Comparison of ENCODE assay signal across 8 cellular contexts in genomic region chr14:94080606-94081385, GRCh38. TPM values are rescaled to one million over a fixed set of nuclear protein-coding genes. Genes with fewer than 3 reads are reported as not detected.
DNase-seq lines count a peak whose midpoint lies in the region; FAIRE-seq and TF ChIP-seq lines count a peak whose summit lies in the region.

Gene DDX24, minus strand, starts transcription at chr14:94081202. Its CDS starts 1,460 bp downstream, at chr14:94079742.
Gene IFI27L1, plus strand, starts transcription at chr14:94081310. Its CDS starts 15,628 bp downstream, at chr14:94096938.

- peaks cover 9% of the 10 kb centered on the region for H3K36me3 ChIP-seq in neutrophil

- H3K4me3 Mint-ChIP-seq in activated naive CD4-positive, alpha-beta T cell treated with anti-CD3 and anti-CD28 coated beads for 36 hours, result peak within 1 kb of the TSS; percentile 98

- intact Hi-C loops in activated naive CD4-positive, alpha-beta T cell treated with anti-CD3 and anti-CD28 coated beads for 36 hours (cut with micrococcal nuclease), result loop anchor here (1.0 to 5.0 kb wide), 9 partner anchors 7 to 1077 kb away; partner anchors contain the start of genes DICER1, IFI27L2 and OTUB2

- DNase-seq in GF-D8 (lab: John Stamatoyannopoulos, UW) (peak; percentile 54), HEK293T (ENCODE audit: extremely low spot score) (peak; percentile 96), MV-4-11 (lab: John Stamatoyannopoulos, UW) (peak; percentile 96), SK-MEL-5 (ENCODE audit: low read depth, low spot score) (peak; percentile 91), frontal cortex (ENCODE audit: low spot score in 2 of 2) (peak; percentile 89 to 95), substantia nigra (lab: John Stamatoyannopoulos, UW) (peak; percentile 31 to 97 (median 92))
- DNase-seq in activated naive CD4-positive, alpha-beta T cell treated with anti-CD3 and anti-CD28 coated beads for 36 hours, result peak; percentile 98

- H3K9me3 Mint-ChIP-seq in activated naive CD4-positive, alpha-beta T cell treated with anti-CD3 and anti-CD28 coated beads for 36 hours, result no peaks in the 10 kb centered on the region

- FAIRE-seq in frontal cortex (lab: Jason Lieb, UNC), result no peak

- peaks cover 39% of the 10 kb centered on the region for H3K36me3 Mint-ChIP-seq in activated naive CD4-positive, alpha-beta T cell treated with anti-CD3 and anti-CD28 coated beads for 36 hours (ENCODE audit: low read depth)

- peak within 1 kb of the TSS; percentile 74 for H3K27ac ChIP-seq in neutrophil
- peak within 1 kb of the TSS; percentile 82 for H3K27ac ChIP-seq in substantia nigra (ENCODE audit: low read depth, low read length, poor library complexity, severe bottlenecking)

- CTCF ChIA-PET in HEK293T (lab: Yijun Ruan, JAX), result interaction anchor here (1.9 kb wide), 1 partner anchor 56 kb away, joined by 6 read pairs; no protein-coding TSS in a partner anchor
- CTCF ChIA-PET in activated naive CD4-positive, alpha-beta T cell treated with anti-CD3 and anti-CD28 coated beads for 36 hours (lab: Charles Lee), result interaction anchor here (0.6 to 3.5 kb wide), 7 partner anchors 45 to 404 kb away, joined by 3 to 14 read pairs (median 3); no protein-coding TSS in a partner anchor

- H3K4me3 ChIP-seq in neutrophil (ENCODE audit: low read depth in 1 of 2, low read length in 1 of 2), result peak within 1 kb of the TSS; percentile 77 to 95

- peak within 1 kb of the TSS; percentile 98 for H3K27ac Mint-ChIP-seq in activated naive CD4-positive, alpha-beta T cell treated with anti-CD3 and anti-CD28 coated beads for 36 hours

- H3K9me3 ChIP-seq in neutrophil, result no peaks in the 10 kb centered on the region

- H3K27me3 Mint-ChIP-seq in activated naive CD4-positive, alpha-beta T cell treated with anti-CD3 and anti-CD28 coated beads for 36 hours (ENCODE audit: low read depth), result no peaks in the 10 kb centered on the region

- TF ChIP-seq CTCF in neutrophil (IDR thresholded peaks at IDR 0.05), result no peak

- POLR2A ChIA-PET in HEK293T (lab: Yijun Ruan, JAX), result interaction anchor here (0.6 to 2.3 kb wide), 10 partner anchors 10 to 120 kb away, joined by 3 to 13 read pairs (median 4); partner anchors contain the start of genes IFI27L2, OTUB2 and PPP4R4

- H3K4me1 ChIP-seq in neutrophil (ENCODE audit: control insufficient read depth in 1 of 2, insufficient read depth in 1 of 2, low read depth in 1 of 2, low read length in 1 of 2), result peaks cover 22 to 26% of the 10 kb centered on the region in 2 experiments

- in situ Hi-C loops in SK-MEL-5 (cut with HindIII; ENCODE audit: low pct_unique_long_range_greater_than_20kb, low sequenced_read_pairs), result no loop called here

- H3K27me3 ChIP-seq in neutrophil, result no peaks in the 10 kb centered on the region

- H3K4me1 Mint-ChIP-seq in activated naive CD4-positive, alpha-beta T cell treated with anti-CD3 and anti-CD28 coated beads for 36 hours (ENCODE audit: low read depth), result peaks cover 43% of the 10 kb centered on the region

TF ChIP-seq in HEK293T, 16 proteins besides CTCF, POLR2A, EP300 and RAD21:
- TF ChIP-seq PKNOX1 (IDR thresholded peaks at IDR 0.05) (peak; percentile 14; the same call in 1 of the 2 replicates), L3MBTL2 (conservative IDR thresholded peaks at IDR 0.05) (peak; percentile 89), SUZ12 (IDR thresholded peaks at IDR 0.05) (no peak)

RNA-seq across cellular contexts. Expression of gene DDX24, which starts in this region (rescaled TPM):
- 235 and 237 TPM in 2 replicates for total RNA-seq in SK-MEL-5 (2014; rRNA removed; shearing (Covaris generic))
- 168 and 212 TPM in 2 replicates for polyA plus RNA-seq in SK-MEL-5 (2015; cell fraction: cytosol; rRNA removed)
- 172 and 176 TPM in 2 replicates for polyA plus RNA-seq in SK-MEL-5 (2015; cell fraction: nucleus; rRNA removed)
- total RNA-seq in activated naive CD4-positive, alpha-beta T cell treated with anti-CD3 and anti-CD28 coated beads for 36 hours, result 100 to 1,000 TPM; 190 to 200 TPM
- total RNA-seq in frontal cortex, result 112 TPM

RNA-seq across cellular contexts. Expression of gene IFI27L1, which starts in this region (rescaled TPM):
- total RNA-seq in SK-MEL-5 (2014; rRNA removed; shearing (Covaris generic)), result 9.0 and 11.2 TPM in 2 replicates
- polyA plus RNA-seq in SK-MEL-5 (2015; cell fraction: cytosol; rRNA removed), result 9.5 and 15.4 TPM in 2 replicates
- polyA plus RNA-seq in SK-MEL-5 (2015; cell fraction: nucleus; rRNA removed), result 8.6 and 30.4 TPM in 2 replicates
- 10 to 100 TPM; 33.9 to 35.8 TPM for total RNA-seq in activated naive CD4-positive, alpha-beta T cell treated with anti-CD3 and anti-CD28 coated beads for 36 hours
- 7.3 TPM for total RNA-seq in frontal cortex

Comparison
In these comparisons a context has a peak if more than half of its experiments do, and no peak if none do; other contexts are left out.
1. Peak in every context shown above with its lines: DNase-seq, H3K4me3 ChIP-seq and H3K27ac ChIP-seq.